1 cellular context compared by ENCODE assay signal in genomic region chr10:84825330-84825729, GRCh38.
TF ChIP-seq lines count a peak whose summit lies in the region.

No MANE protein-coding gene starts in this region.

TF ChIP-seq in WTC11, 78 proteins besides CTCF, POLR2A, EP300 and RAD21 (continued from another document):
- TF ChIP-seq PRDM15 (CRISPR knock-in tag; IDR thresholded peaks at IDR 0.05) (no peak), ARID4B (CRISPR knock-in tag; IDR thresholded peaks at IDR 0.05; ENCODE audit: borderline replicate concordance) (no peak)
- TF ChIP-seq, protein P1, sequence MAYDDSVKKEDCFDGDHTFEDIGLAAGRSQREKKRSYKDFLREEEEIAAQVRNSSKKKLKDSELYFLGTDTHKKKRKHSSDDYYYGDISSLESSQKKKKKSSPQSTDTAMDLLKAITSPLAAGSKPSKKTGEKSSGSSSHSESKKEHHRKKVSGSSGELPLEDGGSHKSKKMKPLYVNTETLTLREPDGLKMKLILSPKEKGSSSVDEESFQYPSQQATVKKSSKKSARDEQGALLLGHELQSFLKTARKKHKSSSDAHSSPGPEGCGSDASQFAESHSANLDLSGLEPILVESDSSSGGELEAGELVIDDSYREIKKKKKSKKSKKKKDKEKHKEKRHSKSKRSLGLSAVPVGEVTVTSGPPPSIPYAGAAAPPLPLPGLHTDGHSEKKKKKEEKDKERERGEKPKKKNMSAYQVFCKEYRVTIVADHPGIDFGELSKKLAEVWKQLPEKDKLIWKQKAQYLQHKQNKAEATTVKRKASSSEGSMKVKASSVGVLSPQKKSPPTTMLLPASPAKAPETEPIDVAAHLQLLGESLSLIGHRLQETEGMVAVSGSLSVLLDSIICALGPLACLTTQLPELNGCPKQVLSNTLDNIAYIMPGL (CRISPR knock-in tag; IDR thresholded peaks at IDR 0.05) = no peak
